ENCODE assay signal across 1 cellular context in the genomic region with DNA sequence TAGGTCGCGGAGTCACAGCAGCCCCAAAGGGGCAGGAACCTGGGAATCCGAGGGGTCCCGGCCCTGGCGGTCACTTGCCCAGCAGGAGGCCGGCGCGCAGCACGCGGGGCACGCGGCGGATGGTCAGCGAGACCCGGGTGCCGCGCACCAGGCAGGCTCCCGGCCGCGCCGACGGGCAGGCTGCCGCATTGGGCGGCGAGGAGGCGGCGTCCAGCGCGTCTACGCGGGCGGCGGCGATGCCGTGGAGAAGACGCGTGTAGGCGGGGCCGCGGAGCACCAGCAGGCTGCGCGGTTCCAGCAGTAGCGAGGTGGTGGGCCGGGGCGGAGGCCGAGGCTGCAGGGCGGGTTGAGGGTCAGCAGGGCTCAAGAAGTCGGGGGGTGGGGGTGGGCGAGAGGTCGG.
A peak's percentile ranks its signal among the peaks of the same experiment; 100 is the strongest.
TF ChIP-seq lines count a peak whose summit lies in the region.

No MANE protein-coding gene starts in this region.

TF ChIP-seq in endothelial cell of umbilical vein, 7 proteins besides CTCF, POLR2A, EP300 and RAD21:
- no peak for TF ChIP-seq GATA2 (IDR thresholded peaks at IDR 0.05; ENCODE audit: insufficient read depth, insufficient read length, low read depth, low read length)
- TF ChIP-seq POLR2AphosphoS5 (IDR thresholded peaks at IDR 0.05; ENCODE audit: insufficient read depth, low read depth, low read length), result peak; percentile 55
